13 cellular contexts compared by ENCODE assay signal in genomic region chr11:2837651-2838050, GRCh38.
"Had no signal": no experiment of that assay in that cellular context is flagged by ENCODE, and none has a peak within 500 bp of the region (broad histone marks: within the 10 kb centered on the region; RNA-seq: fewer than 3 reads in every experiment).

No MANE protein-coding gene starts in this region.

- H3K9me3 ChIP-seq: thyroid gland had no signal

- DNase-seq: activated CD4-positive, alpha-beta T cell treated with anti-CD3 and anti-CD28 coated beads, Interleukin-2, amount 50 U/mL, for 1 hour; activated CD4-positive, CD25-positive, alpha-beta regulatory T cell treated with anti-CD3 and anti-CD28 coated beads, Interleukin-2, amount 50 U/mL, for 72 hours; activated CD8-positive, alpha-beta memory T cell treated with anti-CD3 and anti-CD28 coated beads, Interleukin-2, amount 50 U/mL, for 4 hours; activated naive CD4-positive, alpha-beta T cell treated with anti-CD3 and anti-CD28 coated beads for 36 hours; activated T-cell treated with anti-CD3 and anti-CD28 coated beads, Interleukin-2, amount 50 U/mL, for 4 hours; effector CD8-positive, alpha-beta T cell; hippocampal formation; midbrain; stimulated activated naive B cell treated with anti-CD40 and anti-IgM and Interleukin-4, amounts not matched to agents 10 μg/mL and 1 μg/mL and 100 μg/mL, for 72 hours had no signal

- H3K4me3 ChIP-seq: lung, thyroid gland had no signal

- H3K36me3 ChIP-seq: thyroid gland had no signal

- H3K9me3 Mint-ChIP-seq: activated naive CD4-positive, alpha-beta T cell treated with anti-CD3 and anti-CD28 coated beads for 36 hours; activated T-cell treated with anti-CD3 and anti-CD28 coated beads, Interleukin-2, amount 50 U/mL, for 4 hours; dendritic cell treated with granulocyte-macrophage colony-stimulating factor and Interleukin-4, amounts not matched to agents 40 ng/mL and 50 ng/mL, for 4 days; stimulated activated naive B cell treated with anti-CD40 and anti-IgM and Interleukin-4, amounts not matched to agents 10 μg/mL and 1 μg/mL and 100 μg/mL, for 72 hours had no signal

- H3K27ac Mint-ChIP-seq: activated naive CD4-positive, alpha-beta T cell treated with anti-CD3 and anti-CD28 coated beads for 36 hours; dendritic cell treated with granulocyte-macrophage colony-stimulating factor and Interleukin-4, amounts not matched to agents 40 ng/mL and 50 ng/mL, for 4 days; stimulated activated naive B cell treated with anti-CD40 and anti-IgM and Interleukin-4, amounts not matched to agents 10 μg/mL and 1 μg/mL and 100 μg/mL, for 72 hours had no signal

- ATAC-seq: activated T-cell treated with anti-CD3 and anti-CD28 coated beads, Interleukin-2, amount 50 U/mL, for 4 hours; stimulated activated naive B cell treated with anti-CD40 and anti-IgM and Interleukin-4, amounts not matched to agents 10 μg/mL and 1 μg/mL and 100 μg/mL, for 72 hours had no signal

- H3K4me1 Mint-ChIP-seq: stimulated activated naive B cell treated with anti-CD40 and anti-IgM and Interleukin-4, amounts not matched to agents 10 μg/mL and 1 μg/mL and 100 μg/mL, for 72 hours had no signal

- H3K4me3 Mint-ChIP-seq: activated naive CD4-positive, alpha-beta T cell treated with anti-CD3 and anti-CD28 coated beads for 36 hours; activated T-cell treated with anti-CD3 and anti-CD28 coated beads, Interleukin-2, amount 50 U/mL, for 4 hours; dendritic cell treated with granulocyte-macrophage colony-stimulating factor and Interleukin-4, amounts not matched to agents 40 ng/mL and 50 ng/mL, for 4 days; stimulated activated naive B cell treated with anti-CD40 and anti-IgM and Interleukin-4, amounts not matched to agents 10 μg/mL and 1 μg/mL and 100 μg/mL, for 72 hours had no signal

- H3K27ac ChIP-seq: parathyroid adenoma, thyroid gland had no signal

- H3K27me3 ChIP-seq: thyroid gland had no signal

- H3K36me3 Mint-ChIP-seq: stimulated activated naive B cell treated with anti-CD40 and anti-IgM and Interleukin-4, amounts not matched to agents 10 μg/mL and 1 μg/mL and 100 μg/mL, for 72 hours had no signal
